In genomic region chr2:218995561-218995960, GRCh38 we compare ENCODE assay signal across 1 cellular context.
TF ChIP-seq lines count a peak whose summit lies in the region.

No MANE protein-coding gene starts in this region.

TF ChIP-seq in HepG2, 621 proteins besides CTCF, POLR2A, EP300 and RAD21:
- TF ChIP-seq ZSCAN30 (CRISPR knock-in tag; IDR thresholded peaks at IDR 0.05) (no peak), EED (CRISPR knock-in tag; IDR thresholded peaks at IDR 0.05) (no peak), CENPT (CRISPR knock-in tag; IDR thresholded peaks at IDR 0.05; ENCODE audit: low read depth) (peak; percentile 15; the same call in 1 of the 2 replicates), BRF2 (CRISPR knock-in tag; IDR thresholded peaks at IDR 0.05) (0 out of 2 replicates have a peak, but pooled peaks have one; percentile 27), EZH2 (conservative IDR thresholded peaks at IDR 0.05; ENCODE audit: low read depth, low read length) (no peak; the same call in 1 of the 2 replicates), YY1 (IDR thresholded peaks at IDR 0.05; ENCODE audit: insufficient read depth, insufficient replicate concordance, low read depth, low read length) (no peak), ATF7 (IDR thresholded peaks at IDR 0.05) (no peak), ATF7 (CRISPR knock-in tag; IDR thresholded peaks at IDR 0.05) (no peak), ZBTB38 (CRISPR knock-in tag; IDR thresholded peaks at IDR 0.05) (no peak), ZNF350 (CRISPR knock-in tag; IDR thresholded peaks at IDR 0.05; ENCODE audit: borderline replicate concordance, low read depth) (no peak)
